ENCODE assay signal across 17 cellular contexts in the genomic region with DNA sequence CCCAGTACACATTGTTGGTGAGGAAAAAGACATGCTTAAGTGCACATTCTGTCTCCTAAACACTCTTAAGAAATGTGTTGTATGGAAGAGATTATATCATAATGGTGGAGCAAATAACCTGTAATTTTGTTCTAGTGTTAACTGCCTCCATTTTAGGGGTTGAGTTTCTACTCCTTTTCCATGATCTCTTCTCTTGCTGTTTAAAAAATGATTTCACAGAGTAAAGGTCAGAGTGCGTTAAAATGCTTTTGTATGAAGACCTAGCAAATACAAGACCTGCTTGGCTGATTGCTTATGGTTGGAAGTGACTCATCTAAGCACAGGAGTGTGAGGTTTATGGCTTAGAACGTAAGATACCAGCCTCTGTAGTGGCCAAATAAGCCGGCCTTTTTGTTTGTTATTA.
A peak's percentile ranks its signal among the peaks of the same experiment; 100 is the strongest.
DNase-seq lines count a peak whose midpoint lies in the region; ATAC-seq and TF ChIP-seq lines count a peak whose summit lies in the region.
"Had no signal": no experiment of that assay in that cellular context is flagged by ENCODE, and none has a peak within 500 bp of the region (broad histone marks: within the 10 kb centered on the region; RNA-seq: fewer than 3 reads in every experiment).

No MANE protein-coding gene starts in this region.

- H3K27me3 ChIP-seq in breast epithelium (no peaks in the 10 kb centered on the region), hepatocyte (no peaks in the 10 kb centered on the region)
- H3K27me3 ChIP-seq: left lung, neutrophil had no signal

- no peaks in the 10 kb centered on the region for H3K9me3 Mint-ChIP-seq in MCF 10A (ENCODE audit: unreplicated experiment)
- no peaks in the 10 kb centered on the region for H3K9me3 Mint-ChIP-seq in type B pancreatic cell

- WGBS in hepatocyte (ENCODE audit: low lambda C conversion rate, missing lambda C conversion rate), result 42% methylated on average over 3 of the region's 3 CpGs

- DNase-seq in MCF 10A (ENCODE audit: unreplicated experiment) (peak; percentile 43), breast epithelium (ENCODE audit: low spot score in 2 of 2) (no peak), hepatocyte (ENCODE audit: low spot score) (peak; percentile 56), type B pancreatic cell (ENCODE audit: extremely low spot score, unreplicated experiment) (no peak), posterior cingulate gyrus (no peak)
- DNase-seq in stimulated activated CD8-positive, alpha-beta memory T cell treated with anti-CD3 and anti-CD28 coated beads, Interleukin-4, amount 100 ng/mL, for 48 hours, result no peak
- DNase-seq: activated CD4-positive, alpha-beta T cell treated with anti-CD3 and anti-CD28 coated beads for 1 hour; activated gamma-delta T cell; cortex of kidney; foreskin melanocyte; GF-D8; left lung; NCI-H1092; stimulated activated CD4-positive, alpha-beta T cell treated with anti-CD3 and anti-CD28 coated beads, Interleukin-15, amount 100 ng/mL, for 24 hours had no signal

- H3K36me3 ChIP-seq in breast epithelium, result no peaks in the 10 kb centered on the region
- H3K36me3 ChIP-seq in hepatocyte (replicated peaks; ENCODE audit: insufficient read depth, low read depth), result no peaks in the 10 kb centered on the region
- H3K36me3 ChIP-seq: neutrophil had no signal

- peaks cover 5% of the 10 kb centered on the region for H4K20me1 ChIP-seq in hepatocyte (ENCODE audit: insufficient read depth, poor library complexity, severe bottlenecking)

- H3K36me3 Mint-ChIP-seq in MCF 10A (ENCODE audit: insufficient read depth, unreplicated experiment) (peaks cover 37% of the 10 kb centered on the region), type B pancreatic cell (peaks cover 17% of the 10 kb centered on the region)

- H3K4me1 ChIP-seq in breast epithelium, result no peaks in the 10 kb centered on the region
- peaks cover 36% of the 10 kb centered on the region for H3K4me1 ChIP-seq in hepatocyte (ENCODE audit: insufficient read depth)

- H3K4me3 ChIP-seq in breast epithelium (no peak overlapping the region), hepatocyte (no peak overlapping the region)
- H3K4me3 ChIP-seq: left lung had no signal

- H3K4me3 Mint-ChIP-seq in MCF 10A (ENCODE audit: unreplicated experiment) (no peak overlapping the region), type B pancreatic cell (no peak overlapping the region)

- H3K27ac Mint-ChIP-seq in MCF 10A (ENCODE audit: low read depth, unreplicated experiment) (no peak overlapping the region), type B pancreatic cell (peak overlapping the region; percentile 10)

- peaks cover 47% of the 10 kb centered on the region for H3K79me2 ChIP-seq in hepatocyte

- no TSS peak for BruUV-seq in MCF 10A (replicated peaks; lab: Mats Ljungman, UMichigan)

- H3K27ac ChIP-seq in breast epithelium (no peak overlapping the region), VCaP (peak overlapping the region; percentile 81), hepatocyte (peak overlapping the region; percentile 83)
- H3K27ac ChIP-seq: left lung, neutrophil had no signal

- H3K9me2 ChIP-seq in hepatocyte (replicated peaks; ENCODE audit: insufficient read depth), result no peaks in the 10 kb centered on the region

- ATAC-seq in HG02840 (IDR thresholded peaks at IDR 0.05; ENCODE audit: low FRiP score, unreplicated experiment), result no peak
- ATAC-seq: left lung had no signal

- intact Hi-C loops in MCF 10A (cut with micrococcal nuclease) (no loop called here), breast epithelium (cut with DNase I; ENCODE audit: low total_unique reads) (loop anchor here (2.0 kb wide), 1 partner anchor 51 kb away; no protein-coding TSS in a partner anchor), posterior cingulate gyrus (cut with DNase I) (no loop called here)

- CTCF ChIA-PET in MCF 10A (lab: Yijun Ruan, JAX), result interaction anchor here (0.6 to 0.7 kb wide), 2 partner anchors 14 to 302 kb away, joined by 3 read pairs; no protein-coding TSS in a partner anchor

- POLR2A ChIA-PET in MCF 10A (lab: Yijun Ruan, JAX), result no interaction called here

- TF ChIP-seq POLR2A in breast epithelium (IDR thresholded peaks at IDR 0.05), result no peak

- H2AFZ ChIP-seq in hepatocyte, result no peak overlapping the region

- H3K4me1 Mint-ChIP-seq in MCF 10A (ENCODE audit: insufficient read depth, unreplicated experiment), result peaks cover 26% of the 10 kb centered on the region
- peaks cover 33% of the 10 kb centered on the region for H3K4me1 Mint-ChIP-seq in type B pancreatic cell (ENCODE audit: unreplicated experiment)

- no peaks in the 10 kb centered on the region for H3K27me3 Mint-ChIP-seq in MCF 10A (ENCODE audit: insufficient read depth, unreplicated experiment)
- H3K27me3 Mint-ChIP-seq in type B pancreatic cell, result no peaks in the 10 kb centered on the region

- TF ChIP-seq CTCF in MCF 10A (IDR thresholded peaks at IDR 0.05; ENCODE audit: unreplicated experiment) (no peak), breast epithelium (IDR thresholded peaks at IDR 0.05) (no peak), VCaP (conservative IDR thresholded peaks at IDR 0.05) (no peak), hepatocyte (IDR thresholded peaks at IDR 0.05; ENCODE audit: poor library complexity) (no peak), type B pancreatic cell (conservative IDR thresholded peaks at IDR 0.05) (no peak)

- peak overlapping the region; percentile 15 for H3K4me2 ChIP-seq in hepatocyte

- H3K9me3 ChIP-seq in breast epithelium, result no peaks in the 10 kb centered on the region
- no peaks in the 10 kb centered on the region for H3K9me3 ChIP-seq in hepatocyte (ENCODE audit: low read depth)
- H3K9me3 ChIP-seq: left lung, neutrophil had no signal

Comparison
In these comparisons a context has a peak if more than half of its experiments do, and no peak if none do; other contexts are left out.
1. DNase-seq: peak in MCF 10A (single experiment) and hepatocyte (single experiment); none in breast epithelium (0 of 2), type B pancreatic cell (single experiment), posterior cingulate gyrus (0 of 10) and stimulated activated CD8-positive, alpha-beta memory T cell treated with anti-CD3 and anti-CD28 coated beads, Interleukin-4, amount 100 ng/mL, for 48 hours (single experiment).
2. H3K27ac ChIP-seq: peak in VCaP (single experiment) and hepatocyte (single experiment); none in breast epithelium (0 of 2).